ENCODE assay signal across 16 cellular contexts in the genomic region with DNA sequence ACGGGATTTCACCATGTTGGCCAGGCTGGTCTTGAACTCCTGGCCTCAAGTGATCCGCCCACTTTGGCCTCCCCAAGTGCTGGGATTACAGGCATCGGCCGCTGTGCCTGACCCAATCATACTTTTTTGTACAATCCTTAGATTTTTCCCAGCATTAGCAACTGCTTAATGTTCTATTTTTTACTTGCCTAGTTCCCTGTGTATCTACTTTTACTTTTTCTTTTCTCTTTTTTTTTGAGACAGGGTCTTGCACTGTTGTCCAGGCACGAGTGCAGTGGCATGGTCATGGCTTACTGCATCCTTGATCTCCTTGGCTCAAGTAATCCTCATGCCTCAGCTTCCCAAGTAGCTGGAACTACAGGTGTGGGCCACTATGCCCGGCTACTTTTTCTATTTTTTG. TPM values are rescaled to one million over a fixed set of nuclear protein-coding genes. Genes with fewer than 3 reads are reported as not detected.
DNase-seq lines count a peak whose midpoint lies in the region; ATAC-seq and TF ChIP-seq lines count a peak whose summit lies in the region.
"Had no signal": no experiment of that assay in that cellular context is flagged by ENCODE, and none has a peak within 500 bp of the region (broad histone marks: within the 10 kb centered on the region; RNA-seq: fewer than 3 reads in every experiment).

No MANE protein-coding gene starts in this region.

- H3K27ac ChIP-seq in cardiac muscle cell: peak overlapping the region; percentile 90
- H3K27ac ChIP-seq in OCI-LY1 (ENCODE audit: low read depth, low read length, poor library complexity, severe bottlenecking): peak overlapping the region; percentile 55

- no peaks in the 10 kb centered on the region for H3K9me2 ChIP-seq in OCI-LY1 (ENCODE audit: low read depth, low read length)

- H3F3A ChIP-seq in OCI-LY1 (ENCODE audit: insufficient read depth, low read length): no peaks in the 10 kb centered on the region

- H3K4me3 Mint-ChIP-seq in dendritic cell treated with granulocyte-macrophage colony-stimulating factor and Interleukin-4, amounts not matched to agents 40 ng/mL and 50 ng/mL, for 4 days: peak overlapping the region; percentile 23
- H3K4me3 Mint-ChIP-seq in stimulated activated naive B cell treated with anti-CD40 and anti-IgM and Interleukin-4, amounts not matched to agents 10 μg/mL and 1 μg/mL and 100 μg/mL, for 72 hours: peak overlapping the region; percentile 46 to 97

- H3K36me3 ChIP-seq in cardiac muscle cell (no peaks in the 10 kb centered on the region), OCI-LY1 (ENCODE audit: insufficient read depth, low read length) (peaks cover 34% of the 10 kb centered on the region)

- H3K4me1 Mint-ChIP-seq in dendritic cell treated with granulocyte-macrophage colony-stimulating factor and Interleukin-4, amounts not matched to agents 40 ng/mL and 50 ng/mL, for 4 days (ENCODE audit: low read depth): peaks cover 92% of the 10 kb centered on the region
- peaks cover 35 to 92% of the 10 kb centered on the region in 2 donors for H3K4me1 Mint-ChIP-seq in stimulated activated naive B cell treated with anti-CD40 and anti-IgM and Interleukin-4, amounts not matched to agents 10 μg/mL and 1 μg/mL and 100 μg/mL, for 72 hours

- H3K27me3 ChIP-seq in cardiac muscle cell (no peaks in the 10 kb centered on the region), OCI-LY1 (ENCODE audit: insufficient read depth, low read length) (no peaks in the 10 kb centered on the region)

- H2AFZ ChIP-seq in OCI-LY1 (ENCODE audit: low read length): no peak overlapping the region

- no peak for ATAC-seq in left ventricle myocardium superior
- ATAC-seq in stimulated activated naive B cell treated with anti-CD40 and anti-IgM and Interleukin-4, amounts not matched to agents 10 μg/mL and 1 μg/mL and 100 μg/mL, for 72 hours (replicated peaks): no peak
- no peak for ATAC-seq in Right ventricle myocardium inferior

- peaks cover 97% of the 10 kb centered on the region for H3K79me2 ChIP-seq in OCI-LY1 (ENCODE audit: insufficient read depth, low read length)

- no peaks in the 10 kb centered on the region for H3K27me3 Mint-ChIP-seq in dendritic cell treated with granulocyte-macrophage colony-stimulating factor and Interleukin-4, amounts not matched to agents 40 ng/mL and 50 ng/mL, for 4 days
- H3K27me3 Mint-ChIP-seq in stimulated activated naive B cell treated with anti-CD40 and anti-IgM and Interleukin-4, amounts not matched to agents 10 μg/mL and 1 μg/mL and 100 μg/mL, for 72 hours: no peaks in the 10 kb centered on the region

- peak overlapping the region; percentile 63 for H3K27ac Mint-ChIP-seq in dendritic cell treated with granulocyte-macrophage colony-stimulating factor and Interleukin-4, amounts not matched to agents 40 ng/mL and 50 ng/mL, for 4 days
- H3K27ac Mint-ChIP-seq in stimulated activated naive B cell treated with anti-CD40 and anti-IgM and Interleukin-4, amounts not matched to agents 10 μg/mL and 1 μg/mL and 100 μg/mL, for 72 hours: peak overlapping the region; percentile 89

- peaks cover 28% of the 10 kb centered on the region for H3K4me1 ChIP-seq in cardiac muscle cell (ENCODE audit: low read depth)
- peaks cover 50% of the 10 kb centered on the region for H3K4me1 ChIP-seq in OCI-LY1 (ENCODE audit: insufficient read depth, low read length, severe bottlenecking)

- peaks cover 7% of the 10 kb centered on the region; the same call in 1 of the 2 replicates for H4K20me1 ChIP-seq in OCI-LY1 (ENCODE audit: insufficient read depth, low read length)

- no peak for TF ChIP-seq CTCF in cardiac muscle cell (IDR thresholded peaks at IDR 0.05; ENCODE audit: low read depth, low read length)
- no peak for TF ChIP-seq CTCF in OCI-LY1 (IDR thresholded peaks at IDR 0.05; ENCODE audit: low read length)

- H3K9me3 Mint-ChIP-seq in dendritic cell treated with granulocyte-macrophage colony-stimulating factor and Interleukin-4, amounts not matched to agents 40 ng/mL and 50 ng/mL, for 4 days: no peaks in the 10 kb centered on the region
- H3K9me3 Mint-ChIP-seq in stimulated activated naive B cell treated with anti-CD40 and anti-IgM and Interleukin-4, amounts not matched to agents 10 μg/mL and 1 μg/mL and 100 μg/mL, for 72 hours: no peaks in the 10 kb centered on the region
- H3K9me3 Mint-ChIP-seq: activated T-cell treated with anti-CD3 and anti-CD28 coated beads, Interleukin-2, amount 50 U/mL, for 4 hours had no signal

- no peak overlapping the region; the same call in 1 of the 2 replicates for H3K9ac ChIP-seq in OCI-LY1 (ENCODE audit: low read length)

- DNase-seq in cardiac muscle cell (ENCODE audit: low read depth in 1 of 2, low spot score in 1 of 2): no peak
- no peak for DNase-seq in left ventricle myocardium superior
- no peak for DNase-seq in stimulated activated naive B cell treated with anti-CD40 and anti-IgM and Interleukin-4, amounts not matched to agents 10 μg/mL and 1 μg/mL and 100 μg/mL, for 72 hours
- no peak for DNase-seq in NCI-H524 (lab: John Stamatoyannopoulos, UW)
- no peak for DNase-seq in Right ventricle myocardium inferior (ENCODE audit: missing footprints)
- no peak for DNase-seq in stimulated activated naive CD4-positive, alpha-beta T cell (lab: John Stamatoyannopoulos, UW)
- DNase-seq: activated T-cell treated with anti-CD3 and anti-CD28 coated beads, Interleukin-2, amount 50 U/mL, for 4 hours; AML-193; EL; NCI-H1417; NCI-H526 treated with DMSO at 0.1 percent for 48 hours; SHP77; stimulated activated CD4-positive, alpha-beta T cell treated with anti-CD3 and anti-CD28 coated beads, Interleukin-4, amount 100 ng/mL, for 1 hour; stimulated activated naive CD4-positive, alpha-beta T cell treated with Interleukin-2 at 50 U/mL for 16 hours had no signal

- no peak overlapping the region for H3K4me3 ChIP-seq in cardiac muscle cell
- H3K4me3 ChIP-seq in OCI-LY1 (ENCODE audit: low read depth, low read length, poor library complexity, severe bottlenecking): peak overlapping the region; percentile 11

- H3K9me3 ChIP-seq in cardiac muscle cell (ENCODE audit: low read depth): no peaks in the 10 kb centered on the region
- no peaks in the 10 kb centered on the region for H3K9me3 ChIP-seq in OCI-LY1 (ENCODE audit: low read length)

- peaks cover 75% of the 10 kb centered on the region for H3K36me3 Mint-ChIP-seq in dendritic cell treated with granulocyte-macrophage colony-stimulating factor and Interleukin-4, amounts not matched to agents 40 ng/mL and 50 ng/mL, for 4 days (ENCODE audit: low read depth)
- peaks cover 29 to 47% of the 10 kb centered on the region in 2 donors for H3K36me3 Mint-ChIP-seq in stimulated activated naive B cell treated with anti-CD40 and anti-IgM and Interleukin-4, amounts not matched to agents 10 μg/mL and 1 μg/mL and 100 μg/mL, for 72 hours

- peak overlapping the region; percentile 98 for H3K4me2 ChIP-seq in OCI-LY1 (ENCODE audit: low read length)

- intact Hi-C loops in left ventricle myocardium superior (cut with micrococcal nuclease): no loop called here
- intact Hi-C loops in dendritic cell treated with granulocyte-macrophage colony-stimulating factor and Interleukin-4, amounts not matched to agents 40 ng/mL and 50 ng/mL, for 4 days (cut with micrococcal nuclease): no loop called here
- intact Hi-C loops in Right ventricle myocardium inferior (cut with DNase I): no loop called here

RNA-seq across cellular contexts. Expression of gene GRB2, which starts 9.5 kb away (rescaled TPM):
- total RNA-seq in cardiac muscle cell (113 and 198 TPM in 2 replicates), left ventricle myocardium superior (84.2 TPM), Right ventricle myocardium inferior (59.0 TPM)
- 115 and 132 TPM in 2 replicates for polyA plus RNA-seq in cardiac muscle cell
